27 cellular contexts compared by ENCODE assay signal in genomic region chr12:73833746-73834145, GRCh38.
"Had no signal": no experiment of that assay in that cellular context is flagged by ENCODE, and none has a peak within 500 bp of the region (broad histone marks: within the 10 kb centered on the region; RNA-seq: fewer than 3 reads in every experiment).

No MANE protein-coding gene starts in this region.

- ATAC-seq: natural killer cell; psoas muscle; right cardiac atrium; sciatic nerve; stimulated activated effector memory CD8-positive, alpha-beta T cell treated with anti-CD3 and anti-CD28 coated beads, Interleukin-12 subunit alpha, Interleukin-12 subunit beta, amount 100 ng/mL, for 72 hours; stimulated activated naive B cell treated with anti-CD40 and anti-IgM and Interleukin-4, amounts not matched to agents 10 μg/mL and 1 μg/mL and 100 μg/mL, for 72 hours had no signal

- H3K9ac ChIP-seq: neural progenitor cell, parathyroid adenoma had no signal

- H3K9me3 Mint-ChIP-seq: nephron, neural progenitor cell had no signal

- H3K4me1 ChIP-seq: neural progenitor cell, parathyroid adenoma, psoas muscle, stomach, thyroid gland, tibial nerve, upper lobe of left lung, vagina had no signal

- H3K27ac ChIP-seq: neural progenitor cell, ovary, parathyroid adenoma, psoas muscle, skin epidermis, stomach, thoracic aorta, thyroid gland, tibial nerve, upper lobe of left lung, vagina had no signal

- H3K4me2 ChIP-seq: neural progenitor cell had no signal

- H3K4me3 ChIP-seq: neural progenitor cell, ovary, psoas muscle, skin epidermis, stomach, thoracic aorta, thyroid gland, tibial nerve, upper lobe of left lung, vagina had no signal

- H3K4me1 Mint-ChIP-seq: natural killer cell; nephron; neural progenitor cell; stimulated activated effector memory CD8-positive, alpha-beta T cell treated with anti-CD3 and anti-CD28 coated beads, Interleukin-12 subunit alpha, Interleukin-12 subunit beta, amount 100 ng/mL, for 72 hours; stimulated activated naive B cell treated with anti-CD40 and anti-IgM and Interleukin-4, amounts not matched to agents 10 μg/mL and 1 μg/mL and 100 μg/mL, for 72 hours had no signal

- H3K27me3 Mint-ChIP-seq: progenitor cell of endocrine pancreas; stimulated activated naive B cell treated with anti-CD40 and anti-IgM and Interleukin-4, amounts not matched to agents 10 μg/mL and 1 μg/mL and 100 μg/mL, for 72 hours; stimulated activated naive CD8-positive, alpha-beta T cell treated with anti-CD3 and anti-CD28 coated beads, Interleukin-15, Interleukin-2, amounts not matched to agents 100 ng/mL and 50 ng/mL, for 24 hours had no signal

- H3K36me3 ChIP-seq: neural progenitor cell, ovary, stomach, thoracic aorta, thyroid gland, tibial nerve, upper lobe of left lung, vagina had no signal

- H3K4me3 Mint-ChIP-seq: natural killer cell; nephron; neural progenitor cell; stimulated activated effector memory CD8-positive, alpha-beta T cell treated with anti-CD3 and anti-CD28 coated beads, Interleukin-12 subunit alpha, Interleukin-12 subunit beta, amount 100 ng/mL, for 72 hours; stimulated activated naive B cell treated with anti-CD40 and anti-IgM and Interleukin-4, amounts not matched to agents 10 μg/mL and 1 μg/mL and 100 μg/mL, for 72 hours; stimulated activated naive CD8-positive, alpha-beta T cell treated with anti-CD3 and anti-CD28 coated beads, Interleukin-15, Interleukin-2, amounts not matched to agents 100 ng/mL and 50 ng/mL, for 24 hours had no signal

- H3K27me3 ChIP-seq: neural progenitor cell, ovary, stomach, thyroid gland, tibial nerve, upper lobe of left lung, vagina had no signal

- H3K79me2 ChIP-seq: parathyroid adenoma had no signal

- DNase-seq: natural killer cell; occipital lobe; ovary; posterior cingulate gyrus; psoas muscle; right cardiac atrium; stimulated activated CD4-positive, alpha-beta T cell treated with anti-CD3 and anti-CD28 coated beads, Interleukin-15, amount 100 ng/mL, for 24 hours; stimulated activated CD4-positive, alpha-beta T cell treated with anti-CD3 and anti-CD28 coated beads, Interleukin-2, amount 100 ng/mL, for 24 hours; stimulated activated CD4-positive, alpha-beta T cell treated with anti-CD3 and anti-CD28 coated beads, Interleukin-2, amount 100 ng/mL, for 48 hours; stimulated activated CD4-positive, alpha-beta T cell treated with anti-CD3 and anti-CD28 coated beads, Interleukin-4, amount 100 ng/mL, for 24 hours; stimulated activated naive B cell treated with anti-CD40 and anti-IgM and Interleukin-4, amounts not matched to agents 10 μg/mL and 1 μg/mL and 100 μg/mL, for 72 hours; stimulated activated naive CD4-positive, alpha-beta T cell treated with Interleukin-2 at 50 U/mL for 16 hours; stomach; thyroid gland; upper lobe of left lung had no signal

- H3K36me3 Mint-ChIP-seq: natural killer cell; neural progenitor cell; stimulated activated effector memory CD8-positive, alpha-beta T cell treated with anti-CD3 and anti-CD28 coated beads, Interleukin-12 subunit alpha, Interleukin-12 subunit beta, amount 100 ng/mL, for 72 hours; stimulated activated naive B cell treated with anti-CD40 and anti-IgM and Interleukin-4, amounts not matched to agents 10 μg/mL and 1 μg/mL and 100 μg/mL, for 72 hours had no signal

- H2AFZ ChIP-seq: neural progenitor cell, parathyroid adenoma had no signal

- FAIRE-seq: urothelium cell line had no signal

- H3K9me3 ChIP-seq: ovary, psoas muscle, thoracic aorta, thyroid gland, tibial nerve, upper lobe of left lung, vagina had no signal

- H3K27ac Mint-ChIP-seq: natural killer cell; nephron; neural progenitor cell; progenitor cell of endocrine pancreas; stimulated activated effector memory CD8-positive, alpha-beta T cell treated with anti-CD3 and anti-CD28 coated beads, Interleukin-12 subunit alpha, Interleukin-12 subunit beta, amount 100 ng/mL, for 72 hours; stimulated activated naive B cell treated with anti-CD40 and anti-IgM and Interleukin-4, amounts not matched to agents 10 μg/mL and 1 μg/mL and 100 μg/mL, for 72 hours; stimulated activated naive CD8-positive, alpha-beta T cell treated with anti-CD3 and anti-CD28 coated beads, Interleukin-15, Interleukin-2, amounts not matched to agents 100 ng/mL and 50 ng/mL, for 24 hours had no signal
